Comparison of ENCODE assay signal across 13 cellular contexts in the genomic region with DNA sequence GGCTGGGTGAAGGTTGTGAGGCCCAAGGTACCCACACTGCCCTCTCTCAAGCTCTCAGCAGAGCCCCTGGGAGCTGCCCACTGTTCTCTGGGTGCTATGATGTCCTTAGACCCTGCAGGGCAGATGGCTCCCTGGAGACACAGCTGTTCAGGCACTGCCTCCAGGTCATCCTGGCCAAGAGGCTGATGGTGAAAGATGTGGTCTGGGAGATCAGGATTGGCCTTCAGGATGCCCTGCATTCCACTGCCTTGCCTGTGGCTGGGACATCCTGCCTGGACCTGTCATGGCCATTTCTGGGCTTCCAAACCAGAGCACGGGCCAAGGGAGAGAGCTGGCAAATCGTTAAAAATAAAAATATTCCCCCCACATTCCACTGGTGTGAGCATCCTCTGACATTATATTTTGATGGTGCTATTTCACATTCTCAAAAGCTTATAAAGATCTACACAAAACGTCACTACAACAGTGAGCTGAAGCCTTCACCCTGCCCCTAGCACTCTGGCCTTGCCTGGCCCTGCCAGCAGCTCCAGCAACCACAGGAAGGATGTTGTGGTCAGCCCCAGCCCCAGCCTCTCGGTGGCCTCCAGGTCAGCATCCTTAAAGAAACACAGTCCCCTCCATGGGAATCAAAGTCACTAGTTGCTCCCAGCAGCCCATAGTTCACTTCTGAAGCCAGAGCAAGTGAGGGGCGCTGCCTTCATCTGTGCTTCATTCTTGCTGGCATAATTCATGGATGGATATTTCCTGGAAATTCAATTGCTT. TPM values are rescaled to one million over a fixed set of nuclear protein-coding genes. Genes with fewer than 3 reads are reported as not detected.
DNase-seq lines count a peak whose midpoint lies in the region; ATAC-seq and TF ChIP-seq lines count a peak whose summit lies in the region.
"Had no signal": no experiment of that assay in that cellular context is flagged by ENCODE, and none has a peak within 500 bp of the region (broad histone marks: within the 10 kb centered on the region; RNA-seq: fewer than 3 reads in every experiment).

No MANE protein-coding gene starts in this region.

- H3K36me3 ChIP-seq in mucosa of descending colon (ENCODE audit: low read depth) = no peaks in the 10 kb centered on the region

- DNase-seq in GM04503 (ENCODE audit: low read depth) (peak; percentile 28), UCSD-AML1 (lab: John Stamatoyannopoulos, UW; ENCODE audit: unreplicated experiment) (peak; percentile 89), mucosa of descending colon (no peak), NCI-H510A (lab: John Stamatoyannopoulos, UW) (no peak), mesenteric fat pad (ENCODE audit: low spot score) (no peak)
- DNase-seq: GF-D8, nephron progenitor cell had no signal

- no peak for TF ChIP-seq CTCF in mucosa of descending colon (IDR thresholded peaks at IDR 0.05)

- H3K9me3 ChIP-seq in mucosa of descending colon = no peaks in the 10 kb centered on the region

- H3K4me3 ChIP-seq in mucosa of descending colon = no peak overlapping the region

- peak; percentile 75 for ATAC-seq in HG03175 (IDR thresholded peaks at IDR 0.05; ENCODE audit: unreplicated experiment)
- ATAC-seq in mucosa of descending colon = peak; percentile 51
- no peak for ATAC-seq in esophagus mucosa
- ATAC-seq in HG03378 (IDR thresholded peaks at IDR 0.05; ENCODE audit: unreplicated experiment) = no peak

- intact Hi-C loops in mucosa of descending colon (cut with DNase I, micrococcal nuclease) = no loop called here

- H3K4me1 ChIP-seq in mucosa of descending colon (ENCODE audit: low read depth) = no peaks in the 10 kb centered on the region

RNA-seq across cellular contexts. Expression of gene KCNK16, which starts 13.5 kb away (rescaled TPM):
- total RNA-seq in mucosa of descending colon (not detected), esophagus mucosa (not detected), mesenteric fat pad (not detected)
- total RNA-seq: activated CD8-positive, alpha-beta memory T cell treated with anti-CD3 and anti-CD28 coated beads for 36 hours; cardiac septum; H7 had no signal

RNA-seq across cellular contexts. Expression of gene KCNK17, which starts 21.7 kb away (rescaled TPM):
- total RNA-seq in mucosa of descending colon (under 1 TPM in 2 of 3 donors, not detected in 1; 0.24 to 0.63 TPM), esophagus mucosa (0.12 TPM), mesenteric fat pad (0.19 TPM)
- total RNA-seq: activated CD8-positive, alpha-beta memory T cell treated with anti-CD3 and anti-CD28 coated beads for 36 hours had no signal

Comparison
In these comparisons a context has a peak if more than half of its experiments do, and no peak if none do; other contexts are left out.
1. DNase-seq: peak in GM04503 (single experiment) and UCSD-AML1 (single experiment); none in mucosa of descending colon (0 of 3), NCI-H510A (single experiment) and mesenteric fat pad (single experiment).
2. ATAC-seq: peak in HG03175 (single experiment) and mucosa of descending colon (single experiment); none in esophagus mucosa (single experiment) and HG03378 (single experiment).